In genomic region chr6:30954631-30955366, GRCh38 we compare ENCODE assay signal across 9 cellular contexts. TPM values are rescaled to one million over a fixed set of nuclear protein-coding genes. Genes with fewer than 3 reads are reported as not detected.
DNase-seq lines count a peak whose midpoint lies in the region; ATAC-seq and TF ChIP-seq lines count a peak whose summit lies in the region.
"Had no signal": no experiment of that assay in that cellular context is flagged by ENCODE, and none has a peak within 500 bp of the region (broad histone marks: within the 10 kb centered on the region; RNA-seq: fewer than 3 reads in every experiment).

No MANE protein-coding gene starts in this region.

- H3K36me3 ChIP-seq in ES-I3 (ENCODE audit: insufficient read depth, low read length) (no peaks in the 10 kb centered on the region), psoas muscle (ENCODE audit: insufficient read depth in 1 of 2, low read depth in 1 of 2) (no peaks in the 10 kb centered on the region)

- peak overlapping the region; percentile 82 for H3K4me3 Mint-ChIP-seq in glutamatergic neuron (ENCODE audit: unreplicated experiment)

- intact Hi-C loops in psoas muscle (cut with DNase I), result loop anchor here in 1 of 2 donors (1.0 kb wide), 1 partner anchor 36 kb away; no protein-coding TSS in a partner anchor

- peak overlapping the region; percentile 59 for H3K4me3 ChIP-seq in psoas muscle

- ATAC-seq in SK-N-SH treated with all-trans-retinoic acid at 6 μM for 48 hours (peak; percentile 60), psoas muscle (peak; percentile 69 to 87 (median 83)), HG02970 (IDR thresholded peaks at IDR 0.05; ENCODE audit: low FRiP score, unreplicated experiment) (no peak)

- H3K36me3 Mint-ChIP-seq in glutamatergic neuron (ENCODE audit: unreplicated experiment), result peaks cover 15% of the 10 kb centered on the region

- H3K9me3 ChIP-seq in ES-I3 (ENCODE audit: control insufficient read depth, insufficient read depth, low read length), result no peaks in the 10 kb centered on the region
- no peaks in the 10 kb centered on the region for H3K9me3 ChIP-seq in psoas muscle

- peaks cover 0 to 48% (median 2%) of the 10 kb centered on the region in 3 donors for H3K27me3 ChIP-seq in psoas muscle (ENCODE audit: insufficient read depth in 3 of 3, low read length in 2 of 3)

- peak overlapping the region; percentile 55; the same call in 1 of the 2 replicates for H3K9ac ChIP-seq in ES-I3 (ENCODE audit: low read depth, low read length)

- H3K27me3 Mint-ChIP-seq in glutamatergic neuron (ENCODE audit: unreplicated experiment), result peaks cover 5% of the 10 kb centered on the region

- 0 out of 2 replicates have a peak, but pooled peaks cover 5% of the 10 kb centered on the region for H3K4me1 ChIP-seq in ES-I3 (ENCODE audit: insufficient read depth, low read length)
- peaks cover 8% of the 10 kb centered on the region for H3K4me1 ChIP-seq in psoas muscle

- no peak for TF ChIP-seq CTCF in glutamatergic neuron (IDR thresholded peaks at IDR 0.05; ENCODE audit: partially characterized antibody, unreplicated experiment)
- TF ChIP-seq CTCF in psoas muscle (IDR thresholded peaks at IDR 0.05), result no peak

- no peak overlapping the region for H3K27ac ChIP-seq in psoas muscle

- DNase-seq in glutamatergic neuron (no peak), psoas muscle (peak in 1 of 2 donors; percentile 56), DMS153 treated with DMSO at 0.1 percent for 48 hours (lab: John Stamatoyannopoulos, UW; ENCODE audit: unreplicated experiment) (no peak), NCI-H446 (lab: John Stamatoyannopoulos, UW) (no peak), NCI-H2081 treated with DMSO at 0.1 percent for 48 hours (lab: John Stamatoyannopoulos, UW) (no peak)

- WGBS in psoas muscle, 3 donors, result 40 to 52% (median 44%) methylated on average over 9 of the region's 9 CpGs

- H3K27ac Mint-ChIP-seq in glutamatergic neuron (ENCODE audit: unreplicated experiment), result peak overlapping the region; percentile 24

- peaks cover 5% of the 10 kb centered on the region for H3K4me1 Mint-ChIP-seq in glutamatergic neuron (ENCODE audit: low read depth, unreplicated experiment)

- peaks cover 12% of the 10 kb centered on the region for H3K9me3 Mint-ChIP-seq in glutamatergic neuron (ENCODE audit: unreplicated experiment)

TF ChIP-seq in SK-N-SH treated with all-trans-retinoic acid at 6 μM for 48 hours, 23 proteins besides CTCF, POLR2A, EP300 and RAD21:
- TF ChIP-seq RARB (CRISPR knock-in tag; IDR thresholded peaks at IDR 0.05) (no peak), POU6F1 (CRISPR knock-in tag; IDR thresholded peaks at IDR 0.05; ENCODE audit: borderline replicate concordance, low read depth) (no peak), CSDC2 (CRISPR knock-in tag; IDR thresholded peaks at IDR 0.05) (no peak), ARNTL (CRISPR knock-in tag; IDR thresholded peaks at IDR 0.05; ENCODE audit: borderline replicate concordance, low read depth) (no peak), TOX (CRISPR knock-in tag; IDR thresholded peaks at IDR 0.05; ENCODE audit: borderline replicate concordance) (no peak), TCF4 (CRISPR knock-in tag; IDR thresholded peaks at IDR 0.05; ENCODE audit: borderline replicate concordance) (no peak), ZFP30 (CRISPR knock-in tag; IDR thresholded peaks at IDR 0.05) (no peak), PATZ1 (CRISPR knock-in tag; IDR thresholded peaks at IDR 0.05; ENCODE audit: borderline replicate concordance) (no peak), ZNF565 (CRISPR knock-in tag; conservative IDR thresholded peaks at IDR 0.05; ENCODE audit: low read depth) (no peak)

RNA-seq across cellular contexts. Expression of gene MUCL3, which starts 14.0 kb away (rescaled TPM):
- total RNA-seq in glutamatergic neuron (ENCODE audit: unreplicated experiment), result not detected
- total RNA-seq in psoas muscle, result not detected
- not detected for polyA plus RNA-seq in psoas muscle
- total RNA-seq: LHCN-M2 had no signal

RNA-seq across cellular contexts. Expression of gene SFTA2, which starts 22.8 kb away (rescaled TPM):
- total RNA-seq in glutamatergic neuron (ENCODE audit: unreplicated experiment) (not detected), psoas muscle (not detected)
- under 1 TPM in 2 of 3 donors, not detected in 1; 0.13 to 0.14 TPM for polyA plus RNA-seq in psoas muscle
- total RNA-seq: LHCN-M2 had no signal

RNA-seq across cellular contexts. Expression of gene MUC21, which starts 28.7 kb away (rescaled TPM):
- total RNA-seq in glutamatergic neuron (ENCODE audit: unreplicated experiment) (not detected), psoas muscle (not detected)
- polyA plus RNA-seq in psoas muscle, result under 1 TPM; 0.01 to 0.07 (median 0.07) TPM
- total RNA-seq: LHCN-M2 had no signal

RNA-seq across cellular contexts. Expression of gene VARS2, which starts 40.8 kb away (rescaled TPM):
- total RNA-seq in glutamatergic neuron (ENCODE audit: unreplicated experiment) (47.0 TPM), psoas muscle (10 to 100 TPM; 25.8 to 36.6 (median 28.2) TPM)
- polyA plus RNA-seq in psoas muscle, result 10 to 100 TPM; 11.4 to 22.6 (median 13.9) TPM

RNA-seq across cellular contexts. Expression of gene GTF2H4, which starts 46.8 kb away (rescaled TPM):
- 67.2 TPM for total RNA-seq in glutamatergic neuron (ENCODE audit: unreplicated experiment)
- total RNA-seq in psoas muscle, result 10 to 100 TPM; 13.3 to 21.3 (median 15.8) TPM
- polyA plus RNA-seq in psoas muscle, result 10 to 100 TPM; 18.9 to 30.8 (median 26.4) TPM
